In genomic region chr16:85301171-85301690, GRCh38 we compare ENCODE assay signal across 19 cellular contexts.
DNase-seq lines count a peak whose midpoint lies in the region; ATAC-seq and TF ChIP-seq lines count a peak whose summit lies in the region.
"Had no signal": no experiment of that assay in that cellular context is flagged by ENCODE, and none has a peak within 500 bp of the region (broad histone marks: within the 10 kb centered on the region; RNA-seq: fewer than 3 reads in every experiment).

No MANE protein-coding gene starts in this region.

- peaks cover 12 to 32% (median 20%) of the 10 kb centered on the region in 7 donors for H3K4me1 Mint-ChIP-seq in naive thymus-derived CD4-positive, alpha-beta T cell

- no peak overlapping the region for H2AFZ ChIP-seq in neuronal stem cell (ENCODE audit: low read length)

- no peak overlapping the region for H2BK15ac ChIP-seq in neuronal stem cell (ENCODE audit: low read length)

- H3K4me1 ChIP-seq in SJCRH30: peaks cover 38% of the 10 kb centered on the region
- H3K4me1 ChIP-seq in neuronal stem cell (ENCODE audit: control insufficient read depth in 2 of 2, insufficient read depth in 1 of 2, low read depth in 1 of 2, low read length in 2 of 2): peaks cover 14 to 32% of the 10 kb centered on the region in 2 donors
- H3K4me1 ChIP-seq in naive thymus-derived CD4-positive, alpha-beta T cell (ENCODE audit: control insufficient read depth in 2 of 2, insufficient read depth in 2 of 2, low read length in 2 of 2): peaks cover 0 to 33% of the 10 kb centered on the region in 2 donors
- H3K4me1 ChIP-seq in gastrocnemius medialis: peaks cover 31 to 35% of the 10 kb centered on the region in 2 donors

- H3K9me3 ChIP-seq in SJCRH30 (replicated peaks) (no peaks in the 10 kb centered on the region), neuronal stem cell (replicated peaks in 1 of 2; ENCODE audit: control insufficient read depth in 2 of 2, insufficient read depth in 1 of 2, low read depth in 1 of 2, low read length in 2 of 2) (no peaks in the 10 kb centered on the region), gastrocnemius medialis (no peaks in the 10 kb centered on the region)
- H3K9me3 ChIP-seq in naive thymus-derived CD4-positive, alpha-beta T cell (ENCODE audit: control insufficient read depth in 2 of 3, low read length in 3 of 3): no peaks in the 10 kb centered on the region
- H3K9me3 ChIP-seq: BLaER1 treated with 17β-estradiol and CSF1 and Interleukin-3, amounts not matched to agents 10 nM and 100 nM; suprapubic skin had no signal

- H3K27me3 ChIP-seq in SJCRH30: no peaks in the 10 kb centered on the region
- H3K27me3 ChIP-seq in neuronal stem cell (ENCODE audit: control insufficient read depth in 3 of 3, insufficient read depth in 3 of 3, low read depth in 1 of 3, low read length in 3 of 3): peaks cover 0 to 8% (median 0%) of the 10 kb centered on the region in 3 experiments
- H3K27me3 ChIP-seq in naive thymus-derived CD4-positive, alpha-beta T cell (ENCODE audit: control insufficient read depth in 2 of 2, insufficient read depth in 2 of 2, low read length in 2 of 2): no peaks in the 10 kb centered on the region
- no peaks in the 10 kb centered on the region for H3K27me3 ChIP-seq in gastrocnemius medialis
- H3K27me3 ChIP-seq: BLaER1 treated with 17β-estradiol and CSF1 and Interleukin-3, amounts not matched to agents 10 nM and 100 nM; suprapubic skin had no signal

- no peaks in the 10 kb centered on the region for H3K36me3 ChIP-seq in SJCRH30
- no peaks in the 10 kb centered on the region for H3K36me3 ChIP-seq in neuronal stem cell (replicated peaks in 1 of 2; ENCODE audit: control insufficient read depth in 2 of 2, insufficient read depth in 2 of 2, low read length in 2 of 2)
- H3K36me3 ChIP-seq in naive thymus-derived CD4-positive, alpha-beta T cell (ENCODE audit: control insufficient read depth in 2 of 3, insufficient read depth in 3 of 3, low read length in 3 of 3): no peaks in the 10 kb centered on the region
- no peaks in the 10 kb centered on the region for H3K36me3 ChIP-seq in gastrocnemius medialis
- H3K36me3 ChIP-seq: BLaER1 treated with 17β-estradiol and CSF1 and Interleukin-3, amounts not matched to agents 10 nM and 100 nM; suprapubic skin had no signal

- ATAC-seq in naive thymus-derived CD4-positive, alpha-beta T cell: no peak
- no peak for ATAC-seq in gastrocnemius medialis
- ATAC-seq: K562, natural killer cell had no signal

- no peak overlapping the region for H2BK120ac ChIP-seq in neuronal stem cell (ENCODE audit: low read depth, low read length)

- in situ Hi-C loops in gastrocnemius medialis (cut with MboI; ENCODE audit: low sequenced_read_pairs in 4 of 4): no loop called here

- no peak overlapping the region for H2AK5ac ChIP-seq in neuronal stem cell (ENCODE audit: low read depth, low read length)

- no peak overlapping the region for H3K4me3 Mint-ChIP-seq in naive thymus-derived CD4-positive, alpha-beta T cell
- H3K4me3 Mint-ChIP-seq: dendritic cell treated with granulocyte-macrophage colony-stimulating factor and Interleukin-4, amounts not matched to agents 40 ng/mL and 50 ng/mL, for 4 days; natural killer cell had no signal

- peak overlapping the region; percentile 17 for H3K18ac ChIP-seq in neuronal stem cell (ENCODE audit: low read length)

- H3K4me3 ChIP-seq in SJCRH30 (no peak overlapping the region), neuronal stem cell (ENCODE audit: low read length in 2 of 2) (no peak overlapping the region), gastrocnemius medialis (no peak overlapping the region)
- no peak overlapping the region for H3K4me3 ChIP-seq in naive thymus-derived CD4-positive, alpha-beta T cell (ENCODE audit: low read length)
- H3K4me3 ChIP-seq: BLaER1 treated with 17β-estradiol and CSF1 and Interleukin-3, amounts not matched to agents 10 nM and 100 nM; K562; suprapubic skin had no signal

- H3K27ac ChIP-seq in SJCRH30: peak overlapping the region; percentile 79
- no peak overlapping the region for H3K27ac ChIP-seq in neuronal stem cell (replicated peaks; ENCODE audit: low read length)
- no peak overlapping the region for H3K27ac ChIP-seq in naive thymus-derived CD4-positive, alpha-beta T cell (ENCODE audit: low read depth, low read length)
- H3K27ac ChIP-seq in gastrocnemius medialis: no peak overlapping the region
- H3K27ac ChIP-seq: BLaER1 treated with 17β-estradiol and CSF1 and Interleukin-3, amounts not matched to agents 10 nM and 100 nM; suprapubic skin had no signal

- H4K91ac ChIP-seq in neuronal stem cell (ENCODE audit: low read depth, low read length, poor library complexity): no peak overlapping the region

- H3K9me3 Mint-ChIP-seq in naive thymus-derived CD4-positive, alpha-beta T cell: peaks cover 0 to 1% (median 0%) of the 10 kb centered on the region in 11 donors
- H3K9me3 Mint-ChIP-seq: dendritic cell treated with granulocyte-macrophage colony-stimulating factor and Interleukin-4, amounts not matched to agents 40 ng/mL and 50 ng/mL, for 4 days; natural killer cell had no signal

- H2BK12ac ChIP-seq in neuronal stem cell (ENCODE audit: low read length): no peak overlapping the region

- CTCF ChIA-PET in naive thymus-derived CD4-positive, alpha-beta T cell (lab: Charles Lee): interaction anchor here (1.5 kb wide), 1 partner anchor 29 kb away, joined by 4 read pairs; no protein-coding TSS in a partner anchor

- no peak overlapping the region for H3K4me2 ChIP-seq in neuronal stem cell (ENCODE audit: insufficient read depth, low read length, poor library complexity, severe bottlenecking)

- H3K14ac ChIP-seq in neuronal stem cell (ENCODE audit: low read length): no peak overlapping the region

- H2BK5ac ChIP-seq in neuronal stem cell (ENCODE audit: low read length): no peak overlapping the region

- H3K9ac ChIP-seq in neuronal stem cell (ENCODE audit: low read depth, low read length, poor library complexity): no peak overlapping the region

- H3K27me3 Mint-ChIP-seq in naive thymus-derived CD4-positive, alpha-beta T cell: no peaks in the 10 kb centered on the region

- H3K36me3 Mint-ChIP-seq in naive thymus-derived CD4-positive, alpha-beta T cell: no peaks in the 10 kb centered on the region
- H3K36me3 Mint-ChIP-seq: natural killer cell had no signal

- H3K79me1 ChIP-seq in neuronal stem cell (ENCODE audit: low read depth, low read length): no peaks in the 10 kb centered on the region

- TF ChIP-seq POLR2A in gastrocnemius medialis (IDR thresholded peaks at IDR 0.05): no peak

- intact Hi-C loops in naive thymus-derived CD4-positive, alpha-beta T cell (cut with micrococcal nuclease): loop anchor here (10.0 kb wide), 2 partner anchors 414 to 786 kb away; no protein-coding TSS in a partner anchor
- intact Hi-C loops in gastrocnemius medialis (cut with DNase I; ENCODE audit: low total_unique reads): no loop called here

- WGBS in neuronal stem cell (ENCODE audit: extremely low coverage in 2 of 2, insufficient read length in 2 of 2, insufficient replicate concordance in 1 of 2), 2 donors: no CpG with 5 or more reads among the region's 10 CpGs

- no peak overlapping the region for H4K8ac ChIP-seq in neuronal stem cell (ENCODE audit: low read depth, low read length)

- no peak for TF ChIP-seq CTCF in gastrocnemius medialis (IDR thresholded peaks at IDR 0.05 in 4 of 5, conservative IDR thresholded peaks at IDR 0.05 in 1 of 5)

- DNase-seq in NCI-H345 (lab: John Stamatoyannopoulos, UW): peak; percentile 19
- no peak for DNase-seq in NCI-H345 treated with DMSO at 0.1 percent for 48 hours (lab: John Stamatoyannopoulos, UW; ENCODE audit: unreplicated experiment)
- DNase-seq in NCI-H1105 (lab: John Stamatoyannopoulos, UW): peak; percentile 67
- DNase-seq in SJCRH30: peak in 1 of 2 experiments; percentile 63
- no peak for DNase-seq in neuronal stem cell (ENCODE audit: low spot score)
- no peak for DNase-seq in naive thymus-derived CD4-positive, alpha-beta T cell
- DNase-seq in gastrocnemius medialis: no peak
- no peak for DNase-seq in CD1c-positive myeloid dendritic cell (ENCODE audit: extremely low spot score)
- DNase-seq: activated CD4-positive, alpha-beta T cell treated with anti-CD3 and anti-CD28 coated beads for 4 hours; mesendoderm; natural killer cell; NCI-H2081 treated with DMSO at 0.1 percent for 48 hours; RPMI8226; stimulated activated CD4-positive, alpha-beta T cell treated with anti-CD3 and anti-CD28 coated beads, Interleukin-12 subunit alpha, Interleukin-12 subunit beta, amount 100 ng/mL, for 4 hours; SW 1271 had no signal

- no peak overlapping the region for H3K4ac ChIP-seq in neuronal stem cell (ENCODE audit: low read length)

- no peak overlapping the region for H3K23ac ChIP-seq in neuronal stem cell (ENCODE audit: low read depth, low read length, poor library complexity)

- POLR2A ChIA-PET in naive thymus-derived CD4-positive, alpha-beta T cell (lab: Charles Lee): no interaction called here

- H3K27ac Mint-ChIP-seq in naive thymus-derived CD4-positive, alpha-beta T cell: peak overlapping the region in 2 of 9 donors; percentile 48 to 71
- H3K27ac Mint-ChIP-seq: dendritic cell treated with granulocyte-macrophage colony-stimulating factor and Interleukin-4, amounts not matched to agents 40 ng/mL and 50 ng/mL, for 4 days; natural killer cell had no signal

Comparison
In these comparisons a context has a peak if more than half of its experiments do, and no peak if none do; other contexts are left out.
1. DNase-seq: peak in NCI-H345 (single experiment) and NCI-H1105 (single experiment); none in NCI-H345 treated with DMSO at 0.1 percent for 48 hours (single experiment), neuronal stem cell (single experiment), naive thymus-derived CD4-positive, alpha-beta T cell (0 of 9), gastrocnemius medialis (0 of 2) and CD1c-positive myeloid dendritic cell (single experiment).